Comparison of ENCODE assay signal across 21 cellular contexts in genomic region chr3:62587169-62587568, GRCh38.
A peak's percentile ranks its signal among the peaks of the same experiment; 100 is the strongest.
DNase-seq lines count a peak whose midpoint lies in the region; ATAC-seq and TF ChIP-seq lines count a peak whose summit lies in the region.
"Had no signal": no experiment of that assay in that cellular context is flagged by ENCODE, and none has a peak within 500 bp of the region (broad histone marks: within the 10 kb centered on the region; RNA-seq: fewer than 3 reads in every experiment).

No MANE protein-coding gene starts in this region.

- H3K9me3 ChIP-seq in mammary epithelial cell (replicated peaks; ENCODE audit: insufficient read depth, low read length), result no peaks in the 10 kb centered on the region
- H3K9me3 ChIP-seq: BLaER1, HAP-1, Peyer's patch, transverse colon had no signal

- H3K27me3 ChIP-seq in mammary epithelial cell (ENCODE audit: insufficient read depth, low read length), result no peaks in the 10 kb centered on the region
- H3K27me3 ChIP-seq in foreskin keratinocyte, result no peaks in the 10 kb centered on the region
- H3K27me3 ChIP-seq: BLaER1, Peyer's patch, transverse colon had no signal

- 79% methylated on average over 1 of the region's 5 CpGs for WGBS in mammary epithelial cell (ENCODE audit: low coverage, missing lambda C conversion rate)

- intact Hi-C loops in mammary epithelial cell (cut with micrococcal nuclease), result no loop called here

- H3K27ac ChIP-seq in mammary epithelial cell (ENCODE audit: insufficient read depth, low read depth, low read length) (peak overlapping the region; percentile 87), foreskin keratinocyte (peak overlapping the region; percentile 75)
- H3K27ac ChIP-seq: BLaER1, Peyer's patch, SK-N-MC, transverse colon had no signal

- in situ Hi-C loops in mammary epithelial cell (cut with MboI; ENCODE audit: low sequenced_read_pairs in 2 of 2), result no loop called here

- BruUV-seq in mammary epithelial cell (replicated peaks; lab: Mats Ljungman, UMichigan), result no TSS peak

- peak overlapping the region; percentile 50 for H3K4me2 ChIP-seq in mammary epithelial cell (ENCODE audit: insufficient read depth, low read depth, low read length)
- H3K4me2 ChIP-seq: BLaER1 had no signal

- H3K4me3 ChIP-seq in mammary epithelial cell (replicated peaks in 1 of 3; ENCODE audit: insufficient read depth in 1 of 3, low read depth in 2 of 3, low read length in 3 of 3), result peak overlapping the region in 1 of 3 experiments; percentile 9
- H3K4me3 ChIP-seq: BLaER1, dorsolateral prefrontal cortex, HAP-1, Peyer's patch, SK-N-MC, transverse colon had no signal

- peaks cover 3% of the 10 kb centered on the region for H3K79me2 ChIP-seq in mammary epithelial cell (ENCODE audit: insufficient read depth, low read length)

- H3K4me1 ChIP-seq in mammary epithelial cell (ENCODE audit: insufficient read depth, low read length), result peaks cover 36% of the 10 kb centered on the region
- H3K4me1 ChIP-seq in foreskin keratinocyte, result peaks cover 20% of the 10 kb centered on the region
- H3K4me1 ChIP-seq: BLaER1, HAP-1, Peyer's patch, transverse colon had no signal

- peak; percentile 82 for DNase-seq in A172 (ENCODE audit: low spot score)
- DNase-seq in LHCN-M2 (ENCODE audit: low read depth), result peak; percentile 98
- peak; percentile 68 for DNase-seq in mammary epithelial cell
- peak; percentile 76 to 87 for DNase-seq in foreskin keratinocyte
- DNase-seq in hippocampal formation (lab: John Stamatoyannopoulos, UW), result no peak
- no peak for DNase-seq in activated gamma-delta T cell treated with Interleukin-2 at 50 U/mL for 16 hours
- DNase-seq: activated CD4-positive, CD25-positive, alpha-beta regulatory T cell treated with anti-CD3 and anti-CD28 coated beads, Interleukin-2, amount 50 U/mL, for 72 hours; activated naive CD8-positive, alpha-beta T cell treated with anti-CD3 and anti-CD28 coated beads, Interleukin-2, amount 10 ng/mL, durations not matched to agents 7 days and 5 days; Calu3; MM.1S; NCI-H146; Peyer's patch; T-helper 9 cell; transverse colon had no signal

- ATAC-seq in foreskin keratinocyte, result peak; percentile 77
- ATAC-seq in HG02642 (IDR thresholded peaks at IDR 0.05; ENCODE audit: poor library complexity, unreplicated experiment), result no peak
- ATAC-seq in GM18511 (IDR thresholded peaks at IDR 0.05; ENCODE audit: unreplicated experiment), result no peak
- ATAC-seq: sciatic nerve had no signal

- no peaks in the 10 kb centered on the region for H4K20me1 ChIP-seq in mammary epithelial cell (ENCODE audit: insufficient read depth, low read length)
- H4K20me1 ChIP-seq: BLaER1 had no signal

- peak overlapping the region; percentile 40 for H3K9ac ChIP-seq in mammary epithelial cell (ENCODE audit: insufficient read depth, low read length)
- H3K9ac ChIP-seq: BLaER1 had no signal

- CTCF ChIA-PET in mammary epithelial cell (lab: Charles Lee; ENCODE audit: low non-redundant PET), result no interaction called here

- dilution Hi-C loops in mammary epithelial cell (cut with HindIII; ENCODE audit: low sequenced_read_pairs), result no loop called here

- H3K36me3 ChIP-seq in mammary epithelial cell (ENCODE audit: insufficient read depth, low read length), result no peaks in the 10 kb centered on the region
- H3K36me3 ChIP-seq: BLaER1, HAP-1, Peyer's patch, transverse colon had no signal

- peak overlapping the region; percentile 77 for H2AFZ ChIP-seq in mammary epithelial cell (ENCODE audit: low read depth, low read length)

- TF ChIP-seq CTCF in mammary epithelial cell (conservative IDR thresholded peaks at IDR 0.05 in 1 of 2, IDR thresholded peaks at IDR 0.05 in 1 of 2; ENCODE audit: extremely low read depth in 1 of 2, insufficient read depth in 1 of 2, low read depth in 1 of 2, low read length in 2 of 2), result no peak
- TF ChIP-seq CTCF in foreskin keratinocyte (conservative IDR thresholded peaks at IDR 0.05), result no peak

Comparison
In these comparisons a context has a peak if more than half of its experiments do, and no peak if none do; other contexts are left out.
1. DNase-seq: peak in A172 (single experiment), LHCN-M2 (single experiment), mammary epithelial cell (single experiment) and foreskin keratinocyte (2 of 2); none in hippocampal formation (0 of 2) and activated gamma-delta T cell treated with Interleukin-2 at 50 U/mL for 16 hours (single experiment).